ENCODE assay signal across 1 cellular context in genomic region chr11:73217131-73217809, GRCh38.
A peak's percentile ranks its signal among the peaks of the same experiment; 100 is the strongest.
TF ChIP-seq lines count a peak whose summit lies in the region.

No MANE protein-coding gene starts in this region.

TF ChIP-seq in HepG2, 621 proteins besides CTCF, POLR2A, EP300 and RAD21:
- TF ChIP-seq ZFY (CRISPR knock-in tag; IDR thresholded peaks at IDR 0.05), result 0 out of 2 replicates have a peak, but pooled peaks have one; percentile 21
- TF ChIP-seq NR2F6 (IDR thresholded peaks at IDR 0.05), result 0 out of 2 replicates have a peak, but pooled peaks have one; percentile 9
- TF ChIP-seq NR2F6 (CRISPR knock-in tag; IDR thresholded peaks at IDR 0.05), result no peak
- TF ChIP-seq GTF3A (CRISPR knock-in tag; conservative IDR thresholded peaks at IDR 0.05), result no peak
- peak; percentile 51; the same call in 1 of the 2 replicates for TF ChIP-seq ZNF768 (CRISPR knock-in tag; IDR thresholded peaks at IDR 0.05)
- TF ChIP-seq ZNF629 (CRISPR knock-in tag; conservative IDR thresholded peaks at IDR 0.05), result peak; percentile 95
- TF ChIP-seq HNF4A (CRISPR knock-in tag; IDR thresholded peaks at IDR 0.05), result peak; percentile 21; the same call in 1 of the 2 replicates
- no peak for TF ChIP-seq SETDB1 (CRISPR knock-in tag; IDR thresholded peaks at IDR 0.05; ENCODE audit: borderline replicate concordance)
- peak; percentile 61 for TF ChIP-seq ZMYM3 (CRISPR knock-in tag; IDR thresholded peaks at IDR 0.05)
- no peak for TF ChIP-seq E2F5 (CRISPR knock-in tag; conservative IDR thresholded peaks at IDR 0.05)
- TF ChIP-seq TRIM22 (IDR thresholded peaks at IDR 0.05), result no peak
